ENCODE assay signal across 8 cellular contexts in genomic region chr10:75403144-75404022, GRCh38. TPM values are rescaled to one million over a fixed set of nuclear protein-coding genes. Genes with fewer than 3 reads are reported as not detected.
DNase-seq lines count a peak whose midpoint lies in the region; ATAC-seq and TF ChIP-seq lines count a peak whose summit lies in the region.

No MANE protein-coding gene starts in this region.

- no peak for DNase-seq in activated naive CD4-positive, alpha-beta T cell treated with anti-CD3 and anti-CD28 coated beads for 36 hours
- DNase-seq in activated naive CD4-positive, alpha-beta T cell treated with Interleukin-2 at 50 U/mL for 16 hours = no peak
- DNase-seq in NCI-H526 treated with DMSO at 0.1 percent for 48 hours (lab: John Stamatoyannopoulos, UW) (peak; percentile 44), medulla oblongata (ENCODE audit: extremely low spot score) (peak; percentile 57), tibial nerve (ENCODE audit: low spot score in 2 of 2) (peak; percentile 14 to 17), CD1c-positive myeloid dendritic cell (ENCODE audit: extremely low spot score) (no peak)

- H3K9me3 ChIP-seq in tibial nerve = no peaks in the 10 kb centered on the region

- whole genome bisulfite sequencing in tibial nerve, 2 donors = 0 to 1% methylated on average over 57 to 58 of the region's 58 CpGs

- peaks cover 0 to 48% (median 6%) of the 10 kb centered on the region in 4 donors for H3K4me1 ChIP-seq in tibial nerve

- no peak overlapping the region for H3K27ac Mint-ChIP-seq in activated naive CD4-positive, alpha-beta T cell treated with anti-CD3 and anti-CD28 coated beads for 36 hours

- intact Hi-C loops in activated naive CD4-positive, alpha-beta T cell treated with anti-CD3 and anti-CD28 coated beads for 36 hours (cut with micrococcal nuclease) = loop anchor here (2.0 to 5.0 kb wide), 2 partner anchors 109 to 524 kb away; no protein-coding TSS in a partner anchor

- peak overlapping the region; percentile 77 for H3K4me3 Mint-ChIP-seq in activated naive CD4-positive, alpha-beta T cell treated with anti-CD3 and anti-CD28 coated beads for 36 hours

- peaks cover 0 to 14% (median 0%) of the 10 kb centered on the region in 3 donors for H3K36me3 ChIP-seq in tibial nerve

- TF ChIP-seq POLR2A in tibial nerve (IDR thresholded peaks at IDR 0.05) = no peak

- H3K36me3 Mint-ChIP-seq in activated naive CD4-positive, alpha-beta T cell treated with anti-CD3 and anti-CD28 coated beads for 36 hours (ENCODE audit: low read depth) = no peaks in the 10 kb centered on the region

- H3K4me3 ChIP-seq in tibial nerve = peak overlapping the region; percentile 75 to 95 (median 88)

- no peak for TF ChIP-seq EP300 in tibial nerve (IDR thresholded peaks at IDR 0.05)

- H3K4me1 Mint-ChIP-seq in activated naive CD4-positive, alpha-beta T cell treated with anti-CD3 and anti-CD28 coated beads for 36 hours (ENCODE audit: low read depth) = peaks cover 31% of the 10 kb centered on the region

- peaks cover 0 to 4% of the 10 kb centered on the region in 2 donors for H3K27me3 ChIP-seq in tibial nerve

- no peak for ATAC-seq in GM21381 (IDR thresholded peaks at IDR 0.05; ENCODE audit: unreplicated experiment)

- peaks cover 63% of the 10 kb centered on the region for H3K27me3 Mint-ChIP-seq in activated naive CD4-positive, alpha-beta T cell treated with anti-CD3 and anti-CD28 coated beads for 36 hours (ENCODE audit: low read depth)

- peak in 1 of 5 experiments; percentile 4 for TF ChIP-seq CTCF in tibial nerve (IDR thresholded peaks at IDR 0.05)

- H3K9me3 Mint-ChIP-seq in activated naive CD4-positive, alpha-beta T cell treated with anti-CD3 and anti-CD28 coated beads for 36 hours = no peaks in the 10 kb centered on the region

- H3K27ac ChIP-seq in cingulate gyrus (ENCODE audit: low read depth, low read length) = peak overlapping the region; percentile 97
- H3K27ac ChIP-seq in tibial nerve = peak overlapping the region; percentile 90 to 97 (median 95)

- CTCF ChIA-PET in activated naive CD4-positive, alpha-beta T cell treated with anti-CD3 and anti-CD28 coated beads for 36 hours (lab: Charles Lee) = no interaction called here

RNA-seq across cellular contexts. Expression of gene ZNF503, which starts 1.8 kb away (rescaled TPM):
- under 1 TPM; 0.07 to 0.21 TPM for total RNA-seq in activated naive CD4-positive, alpha-beta T cell treated with anti-CD3 and anti-CD28 coated beads for 36 hours
- total RNA-seq in tibial nerve = 10 to 100 TPM in 3 of 4 donors, 1 to 10 TPM in 1; 9.9 to 15.9 (median 12.0) TPM

RNA-seq across cellular contexts. Expression of gene LRMDA, which starts 28.0 kb away (rescaled TPM):
- total RNA-seq in activated naive CD4-positive, alpha-beta T cell treated with anti-CD3 and anti-CD28 coated beads for 36 hours = not detected
- total RNA-seq in tibial nerve = 10 to 100 TPM in 3 of 4 donors, 1 to 10 TPM in 1; 9.8 to 18.6 (median 15.8) TPM

Comparison
In these comparisons a context has a peak if more than half of its experiments do, and no peak if none do; other contexts are left out.
1. DNase-seq: peak in NCI-H526 treated with DMSO at 0.1 percent for 48 hours (single experiment), medulla oblongata (single experiment) and tibial nerve (2 of 2); none in activated naive CD4-positive, alpha-beta T cell treated with anti-CD3 and anti-CD28 coated beads for 36 hours (single experiment), activated naive CD4-positive, alpha-beta T cell treated with Interleukin-2 at 50 U/mL for 16 hours (single experiment) and CD1c-positive myeloid dendritic cell (single experiment).
2. RNA of gene ZNF503, which starts 1.8 kb away (total RNA-seq): 9.9 to 15.9 TPM in tibial nerve; 0.07 to 0.21 TPM in activated naive CD4-positive, alpha-beta T cell treated with anti-CD3 and anti-CD28 coated beads for 36 hours; every median in the first group is over 4 times any median in the second.
3. RNA of gene LRMDA, which starts 28.0 kb away (total RNA-seq): 9.8 to 18.6 TPM in tibial nerve; not detected in activated naive CD4-positive, alpha-beta T cell treated with anti-CD3 and anti-CD28 coated beads for 36 hours; every median in the first group is over 10 times any median in the second.